ENCODE assay signal across 10 cellular contexts in genomic region chr9:127637322-127637847, GRCh38. TPM values are rescaled to one million over a fixed set of nuclear protein-coding genes. Genes with fewer than 3 reads are reported as not detected.
A peak's percentile ranks its signal among the peaks of the same experiment; 100 is the strongest.
DNase-seq lines count a peak whose midpoint lies in the region; ATAC-seq, FAIRE-seq and TF ChIP-seq lines count a peak whose summit lies in the region.
"Had no signal": no experiment of that assay in that cellular context is flagged by ENCODE, and none has a peak within 500 bp of the region (broad histone marks: within the 10 kb centered on the region; RNA-seq: fewer than 3 reads in every experiment).

No MANE protein-coding gene starts in this region.

- ATAC-seq in left colon = peak; percentile 83

- no peaks in the 10 kb centered on the region for H3K9me3 ChIP-seq in astrocyte (ENCODE audit: insufficient read depth, low read depth, low read length)
- no peaks in the 10 kb centered on the region for H3K9me3 ChIP-seq in uterus

- no peak for TF ChIP-seq POLR2A in uterus (IDR thresholded peaks at IDR 0.05)

- H3K4me1 Mint-ChIP-seq in astrocyte (ENCODE audit: low read depth, unreplicated experiment) = peaks cover 3% of the 10 kb centered on the region
- H3K4me1 Mint-ChIP-seq in activated CD4-positive, alpha-beta memory T cell treated with anti-CD3 and anti-CD28 coated beads for 36 hours (ENCODE audit: low read depth) = peaks cover 12% of the 10 kb centered on the region

- intact Hi-C loops in left colon (cut with DNase I, micrococcal nuclease) = no loop called here
- intact Hi-C loops in uterus (cut with DNase I; ENCODE audit: low total_unique reads) = no loop called here
- intact Hi-C loops in activated CD4-positive, alpha-beta memory T cell treated with anti-CD3 and anti-CD28 coated beads for 36 hours (cut with micrococcal nuclease) = no loop called here
- intact Hi-C loops in dorsolateral prefrontal cortex (cut with DNase I) = no loop called here

- H4K20me1 ChIP-seq in astrocyte (ENCODE audit: insufficient read depth, low read length) = peaks cover 14% of the 10 kb centered on the region

- no peak overlapping the region for H3K27ac Mint-ChIP-seq in astrocyte (ENCODE audit: unreplicated experiment)
- H3K27ac Mint-ChIP-seq in activated CD4-positive, alpha-beta memory T cell treated with anti-CD3 and anti-CD28 coated beads for 36 hours = no peak overlapping the region

- no peaks in the 10 kb centered on the region for H3K79me2 ChIP-seq in astrocyte (ENCODE audit: insufficient read depth, low read length)

- H3K4me2 ChIP-seq in astrocyte (ENCODE audit: low read length) = peak overlapping the region; percentile 1

- H3K4me3 ChIP-seq in astrocyte (ENCODE audit: insufficient read depth, low read depth, low read length) = no peak overlapping the region
- H3K4me3 ChIP-seq in uterus = no peak overlapping the region
- peak overlapping the region in 2 of 59 donors; percentile 1 to 12 for H3K4me3 ChIP-seq in dorsolateral prefrontal cortex

- H3K36me3 Mint-ChIP-seq in astrocyte (ENCODE audit: low read depth, unreplicated experiment) = no peaks in the 10 kb centered on the region
- no peaks in the 10 kb centered on the region for H3K36me3 Mint-ChIP-seq in activated CD4-positive, alpha-beta memory T cell treated with anti-CD3 and anti-CD28 coated beads for 36 hours

- H3K27ac ChIP-seq in astrocyte (ENCODE audit: low read depth, low read length) = no peak overlapping the region
- H3K27ac ChIP-seq in uterus = peak overlapping the region; percentile 52 to 66
- H3K27ac ChIP-seq in dorsolateral prefrontal cortex = peak overlapping the region in 8 of 59 donors; percentile 2 to 53 (median 22)

- H3K4me1 ChIP-seq in astrocyte (ENCODE audit: insufficient read depth, low read length) (no peaks in the 10 kb centered on the region), uterus (peaks cover 0 to 5% of the 10 kb centered on the region in 2 donors)

- no peaks in the 10 kb centered on the region for H3K9me3 Mint-ChIP-seq in astrocyte (ENCODE audit: unreplicated experiment)
- H3K9me3 Mint-ChIP-seq in activated CD4-positive, alpha-beta memory T cell treated with anti-CD3 and anti-CD28 coated beads for 36 hours = no peaks in the 10 kb centered on the region

- H3K36me3 ChIP-seq in astrocyte (ENCODE audit: insufficient read depth, low read length) = no peaks in the 10 kb centered on the region
- H3K36me3 ChIP-seq in uterus = no peaks in the 10 kb centered on the region

- H3K4me3 Mint-ChIP-seq in astrocyte (ENCODE audit: unreplicated experiment) = no peak overlapping the region
- H3K4me3 Mint-ChIP-seq in activated CD4-positive, alpha-beta memory T cell treated with anti-CD3 and anti-CD28 coated beads for 36 hours = no peak overlapping the region

- H2AFZ ChIP-seq in astrocyte (ENCODE audit: low read depth, low read length) = no peak overlapping the region

- FAIRE-seq in astrocyte (lab: Jason Lieb, UNC) = no peak

- H3K27me3 Mint-ChIP-seq in astrocyte (ENCODE audit: low read depth, unreplicated experiment) = no peaks in the 10 kb centered on the region
- no peaks in the 10 kb centered on the region for H3K27me3 Mint-ChIP-seq in activated CD4-positive, alpha-beta memory T cell treated with anti-CD3 and anti-CD28 coated beads for 36 hours

- TF ChIP-seq CTCF in astrocyte (IDR thresholded peaks at IDR 0.05; ENCODE audit: insufficient read depth, low read depth, low read length) (no peak), uterus (IDR thresholded peaks at IDR 0.05) (no peak), dorsolateral prefrontal cortex (IDR thresholded peaks at IDR 0.05 in 54 of 56, conservative IDR thresholded peaks at IDR 0.05 in 2 of 56; ENCODE audit: low read depth in 1 of 56, partially characterized antibody in 56 of 56) (no peak)

- POLR2A ChIA-PET in activated CD4-positive, alpha-beta memory T cell treated with anti-CD3 and anti-CD28 coated beads for 36 hours (lab: Charles Lee) = no interaction called here

- no peaks in the 10 kb centered on the region for H3K27me3 ChIP-seq in astrocyte (ENCODE audit: insufficient read depth, low read length)
- no peaks in the 10 kb centered on the region for H3K27me3 ChIP-seq in uterus
- H3K27me3 ChIP-seq in dorsolateral prefrontal cortex = no peaks in the 10 kb centered on the region

- no peak overlapping the region for H3K9ac ChIP-seq in astrocyte (ENCODE audit: low read length)

- DNase-seq in NCI-H345 (lab: John Stamatoyannopoulos, UW) (peak; percentile 35), NCI-H345 treated with DMSO at 0.1 percent for 48 hours (lab: John Stamatoyannopoulos, UW; ENCODE audit: unreplicated experiment) (no peak), astrocyte (ENCODE audit: low read depth) (peak; percentile 66), left colon (peak in 1 of 2 donors; percentile 31), uterus (peak; percentile 47 to 62), NCI-H774 (lab: John Stamatoyannopoulos, UW) (no peak), dorsolateral prefrontal cortex (no peak)
- DNase-seq in activated CD4-positive, alpha-beta memory T cell treated with anti-CD3 and anti-CD28 coated beads for 36 hours = no peak
- DNase-seq: glutamatergic neuron, NCI-H146 had no signal

- CTCF ChIA-PET in activated CD4-positive, alpha-beta memory T cell treated with anti-CD3 and anti-CD28 coated beads for 36 hours (lab: Charles Lee) = no interaction called here

RNA-seq across cellular contexts. Expression of gene STXBP1, which starts 25.3 kb away (rescaled TPM):
- total RNA-seq in astrocyte = 39.6 and 45.4 TPM in 2 replicates
- total RNA-seq in left colon = 10 to 100 TPM in 1 of 2 donors, 1 to 10 TPM in 1; 9.0 to 15.0 TPM
- 100 to 1,000 TPM in 2 of 4 donors, 10 to 100 TPM in 2; 46.6 to 147 (median 99.5) TPM for total RNA-seq in uterus
- total RNA-seq in activated CD4-positive, alpha-beta memory T cell treated with anti-CD3 and anti-CD28 coated beads for 36 hours = 10 to 100 TPM; 27.3 to 27.8 TPM
- 1,000 to 10,000 TPM in 52 of 120 experiments, 100 to 1,000 TPM in 68; 334 to 1,348 (median 969) TPM for total RNA-seq in dorsolateral prefrontal cortex

Comparison
In these comparisons a context has a peak if more than half of its experiments do, and no peak if none do; other contexts are left out.
1. DNase-seq: peak in NCI-H345 (single experiment), astrocyte (single experiment) and uterus (2 of 2); none in NCI-H345 treated with DMSO at 0.1 percent for 48 hours (single experiment), NCI-H774 (single experiment), activated CD4-positive, alpha-beta memory T cell treated with anti-CD3 and anti-CD28 coated beads for 36 hours (single experiment) and dorsolateral prefrontal cortex (0 of 10).